ENCODE assay signal across 9 cellular contexts in the genomic region with DNA sequence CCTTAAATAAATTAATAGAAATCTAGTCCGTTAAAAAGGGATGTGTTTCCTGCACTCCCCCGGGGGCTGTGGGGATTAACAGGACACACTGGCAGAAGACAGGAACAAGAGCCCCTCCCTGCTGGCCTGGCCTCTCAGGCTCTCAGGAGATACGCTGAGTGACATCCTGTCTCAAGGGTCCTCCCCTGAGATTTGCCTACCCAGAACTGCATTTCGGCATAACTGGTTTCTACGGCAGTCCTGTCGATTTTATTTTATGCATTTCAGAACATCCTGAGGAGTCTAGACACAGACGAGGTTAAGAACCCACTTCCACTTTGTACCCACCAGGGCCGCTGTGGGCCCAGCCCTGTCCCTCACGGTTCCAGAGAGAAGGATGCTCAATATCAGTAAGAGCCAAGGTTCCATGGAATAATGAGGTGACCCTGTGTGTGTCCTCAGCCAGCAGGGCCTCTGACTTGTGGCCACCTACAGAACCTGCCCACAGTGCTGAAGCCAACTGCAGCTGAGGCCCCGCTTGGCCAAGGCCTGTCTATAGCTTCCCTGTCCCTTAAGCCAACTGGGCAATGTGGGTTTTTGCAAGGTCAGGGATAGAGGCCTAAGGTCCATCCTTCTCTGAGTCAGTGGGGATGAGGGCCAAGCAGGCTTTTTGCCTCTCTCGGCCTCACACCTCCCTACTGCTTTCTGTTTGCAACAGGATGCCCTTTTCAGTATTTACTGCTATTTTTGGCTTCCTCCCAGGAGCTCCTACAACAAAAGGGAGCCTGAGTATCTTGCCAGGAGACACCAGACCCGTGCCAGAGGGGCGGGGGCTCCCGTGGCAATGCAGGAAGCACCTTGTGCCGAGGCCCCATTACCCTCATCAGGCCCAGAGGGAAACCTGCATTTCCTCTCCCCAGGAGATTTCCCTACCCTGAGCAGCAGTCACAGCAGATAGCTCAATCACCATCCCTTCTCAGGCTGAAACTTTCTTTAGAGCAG. TPM values are rescaled to one million over a fixed set of nuclear protein-coding genes. Genes with fewer than 3 reads are reported as not detected.
A peak's percentile ranks its signal among the peaks of the same experiment; 100 is the strongest.
DNase-seq lines count a peak whose midpoint lies in the region; ATAC-seq and TF ChIP-seq lines count a peak whose summit lies in the region.
"Had no signal": no experiment of that assay in that cellular context is flagged by ENCODE, and none has a peak within 500 bp of the region (broad histone marks: within the 10 kb centered on the region; RNA-seq: fewer than 3 reads in every experiment).

No MANE protein-coding gene starts in this region.

- peak overlapping the region; percentile 22 to 71 (median 63) for H3K4me3 Mint-ChIP-seq in T-cell
- H3K4me3 Mint-ChIP-seq: dendritic cell treated with granulocyte-macrophage colony-stimulating factor and Interleukin-4, amounts not matched to agents 40 ng/mL and 50 ng/mL, for 4 days had no signal

- CTCF ChIA-PET in T-cell (lab: Charles Lee) = interaction anchor here in 1 of 2 donors (0.8 kb wide), 1 partner anchor 15 kb away, joined by 3 read pairs; the partner anchor contains the start of gene UQCC2

- H3K27ac ChIP-seq in epithelial cell of prostate = peak overlapping the region; percentile 88
- H3K27ac ChIP-seq in parathyroid adenoma = peak overlapping the region; percentile 33

- no peaks in the 10 kb centered on the region for H3K9me3 ChIP-seq in parathyroid adenoma (ENCODE audit: control insufficient read depth, low read length)

- peaks cover 2% of the 10 kb centered on the region for H3K79me2 ChIP-seq in parathyroid adenoma

- H2AFZ ChIP-seq in parathyroid adenoma = no peak overlapping the region

- no peak overlapping the region for H3K9ac ChIP-seq in parathyroid adenoma

- DNase-seq in Ammon's horn (ENCODE audit: low spot score) = peak; percentile 49
- DNase-seq in T-cell = peak in 25 of 34 experiments; percentile 8 to 55 (median 31)
- no peak for DNase-seq in epithelial cell of prostate (ENCODE audit: low read depth, low spot score)
- no peak for DNase-seq in SIG-M5 (lab: John Stamatoyannopoulos, UW)
- no peak for DNase-seq in NCI-H2227 (lab: John Stamatoyannopoulos, UW; ENCODE audit: unreplicated experiment)

- no peak overlapping the region for H3K4me3 ChIP-seq in parathyroid adenoma (ENCODE audit: low read depth, low read length)

- POLR2A ChIA-PET in T-cell (lab: Charles Lee) = interaction anchor here in 1 of 2 donors (0.6 kb wide), 1 partner anchor 100 kb away, joined by 3 read pairs; no protein-coding TSS in a partner anchor

- H3K9me3 Mint-ChIP-seq in T-cell = no peaks in the 10 kb centered on the region
- H3K9me3 Mint-ChIP-seq: dendritic cell treated with granulocyte-macrophage colony-stimulating factor and Interleukin-4, amounts not matched to agents 40 ng/mL and 50 ng/mL, for 4 days had no signal

- peaks cover 29% of the 10 kb centered on the region for H3K36me3 Mint-ChIP-seq in T-cell

- H3K36me3 ChIP-seq in parathyroid adenoma (ENCODE audit: control insufficient read depth, insufficient read depth, low read length) = no peaks in the 10 kb centered on the region

- H3K27ac Mint-ChIP-seq in T-cell = peak overlapping the region; percentile 96
- H3K27ac Mint-ChIP-seq: dendritic cell treated with granulocyte-macrophage colony-stimulating factor and Interleukin-4, amounts not matched to agents 40 ng/mL and 50 ng/mL, for 4 days had no signal

- TF ChIP-seq CTCF in parathyroid adenoma (IDR thresholded peaks at IDR 0.05) = no peak

- H3K4me2 ChIP-seq in parathyroid adenoma (ENCODE audit: low read length) = no peak overlapping the region

- peaks cover 64 to 80% (median 78%) of the 10 kb centered on the region in 3 donors for H3K4me1 Mint-ChIP-seq in T-cell

- no peaks in the 10 kb centered on the region for H3K27me3 Mint-ChIP-seq in T-cell
- H3K27me3 Mint-ChIP-seq: dendritic cell treated with granulocyte-macrophage colony-stimulating factor and Interleukin-4, amounts not matched to agents 40 ng/mL and 50 ng/mL, for 4 days had no signal

- ATAC-seq in HG03108 (IDR thresholded peaks at IDR 0.05; ENCODE audit: unreplicated experiment) = peak; percentile 32
- ATAC-seq in T-cell (replicated peaks in 1 of 4) = peak; percentile 44 to 60 (median 54)
- ATAC-seq in GM21390 (IDR thresholded peaks at IDR 0.05; ENCODE audit: unreplicated experiment) = no peak

- no peaks in the 10 kb centered on the region for H3K27me3 ChIP-seq in parathyroid adenoma (ENCODE audit: control insufficient read depth, insufficient read depth, low read length)

- H3K4me1 ChIP-seq in parathyroid adenoma = no peaks in the 10 kb centered on the region

RNA-seq across cellular contexts. Expression of gene UQCC2, which starts 14.7 kb away (rescaled TPM):
- total RNA-seq in T-cell = 10 to 100 TPM; 17.2 to 36.2 (median 32.7) TPM

RNA-seq across cellular contexts. Expression of gene IP6K3, which starts 49.9 kb away (rescaled TPM):
- not detected for total RNA-seq in T-cell

Comparison
In these comparisons a context has a peak if more than half of its experiments do, and no peak if none do; other contexts are left out.
1. DNase-seq: peak in Ammon's horn (single experiment) and T-cell (25 of 34); none in epithelial cell of prostate (single experiment), SIG-M5 (single experiment) and NCI-H2227 (single experiment).